ENCODE assay signal across 8 cellular contexts in the genomic region with DNA sequence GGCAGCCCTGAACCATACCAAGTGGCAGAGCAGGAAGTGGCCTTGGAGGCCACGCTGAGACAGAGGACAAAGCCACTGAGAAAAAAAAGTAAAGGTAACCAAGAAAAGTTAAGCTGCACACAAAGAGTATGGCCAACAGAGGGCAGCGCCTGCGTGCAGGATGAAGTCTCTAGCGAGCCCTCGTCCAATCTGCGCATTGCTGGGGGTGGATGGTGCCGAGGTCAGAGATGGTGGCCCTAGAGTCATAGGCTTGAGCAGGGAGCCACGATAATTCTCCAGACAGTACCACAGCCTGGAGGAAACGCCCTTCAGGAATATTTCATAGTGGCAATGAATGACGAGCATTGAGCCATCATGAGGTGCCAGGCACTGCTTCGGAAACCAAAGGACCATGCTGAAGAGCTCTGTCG. TPM values are rescaled to one million over a fixed set of nuclear protein-coding genes. Genes with fewer than 3 reads are reported as not detected.
DNase-seq lines count a peak whose midpoint lies in the region; ATAC-seq, FAIRE-seq and TF ChIP-seq lines count a peak whose summit lies in the region.

No MANE protein-coding gene starts in this region.

- no peak overlapping the region for H3K9ac ChIP-seq in HepG2 (ENCODE audit: insufficient read depth, low read depth, low read length)

- ATAC-seq in GM21619 (IDR thresholded peaks at IDR 0.05; ENCODE audit: unreplicated experiment) (peak; percentile 87), T-helper 17 cell (peak; percentile 82), HepG2 (peak; percentile 39), HG03354 (IDR thresholded peaks at IDR 0.05; ENCODE audit: poor library complexity, severe bottlenecking, unreplicated experiment) (no peak)

- H3K4me3 ChIP-seq in HepG2 (replicated peaks in 1 of 3; ENCODE audit: insufficient read depth in 1 of 3, low read depth in 2 of 3, low read length in 3 of 3), result no peak overlapping the region

- H3K79me2 ChIP-seq in HepG2 (ENCODE audit: insufficient read depth, low read length), result no peaks in the 10 kb centered on the region

- H3K36me3 Mint-ChIP-seq in T-helper 17 cell (ENCODE audit: low read depth) (peaks cover 2% of the 10 kb centered on the region), chondrocyte (ENCODE audit: low read depth) (no peaks in the 10 kb centered on the region)
- H3K36me3 Mint-ChIP-seq in stimulated activated naive CD8-positive, alpha-beta T cell treated with anti-CD3 and anti-CD28 coated beads, Interleukin-15, Interleukin-2, amounts not matched to agents 100 ng/mL and 50 ng/mL, for 24 hours (ENCODE audit: low read depth), result no peaks in the 10 kb centered on the region

- H3K27ac Mint-ChIP-seq in T-helper 17 cell (no peak overlapping the region), chondrocyte (ENCODE audit: unreplicated experiment) (no peak overlapping the region)
- H3K27ac Mint-ChIP-seq in stimulated activated naive CD8-positive, alpha-beta T cell treated with anti-CD3 and anti-CD28 coated beads, Interleukin-15, Interleukin-2, amounts not matched to agents 100 ng/mL and 50 ng/mL, for 24 hours, result peak overlapping the region; percentile 37

- H4K20me1 ChIP-seq in HepG2 (ENCODE audit: insufficient read depth, low read length), result no peaks in the 10 kb centered on the region

- DNase-seq in DMS114 treated with DMSO at 0.1 percent for 48 hours (lab: John Stamatoyannopoulos, UW; ENCODE audit: unreplicated experiment), result peak; percentile 16
- peak; percentile 12 for DNase-seq in NCI-H1048 (lab: John Stamatoyannopoulos, UW)
- DNase-seq in T-helper 17 cell, result peak in 1 of 3 donors; percentile 34
- no peak for DNase-seq in chondrocyte (ENCODE audit: low spot score)
- DNase-seq in HepG2 (ENCODE audit: low spot score), result peak; percentile 41

- peaks cover 47% of the 10 kb centered on the region for H3K4me1 ChIP-seq in HepG2 (ENCODE audit: insufficient read depth, low read length)

- peaks cover 5% of the 10 kb centered on the region for H3K4me1 Mint-ChIP-seq in T-helper 17 cell
- H3K4me1 Mint-ChIP-seq in chondrocyte (ENCODE audit: low read depth), result peaks cover 35% of the 10 kb centered on the region
- peaks cover 4% of the 10 kb centered on the region for H3K4me1 Mint-ChIP-seq in stimulated activated naive CD8-positive, alpha-beta T cell treated with anti-CD3 and anti-CD28 coated beads, Interleukin-15, Interleukin-2, amounts not matched to agents 100 ng/mL and 50 ng/mL, for 24 hours (ENCODE audit: low read depth)

- H3K9me3 ChIP-seq in T-helper 17 cell (ENCODE audit: control insufficient read depth, low read length, poor library complexity, severe bottlenecking), result no peaks in the 10 kb centered on the region
- H3K9me3 ChIP-seq in HepG2 (ENCODE audit: low read length), result no peaks in the 10 kb centered on the region

- TF ChIP-seq POLR2A in HepG2 (IDR thresholded peaks at IDR 0.05; ENCODE audit: insufficient read depth in 1 of 2, low read depth in 2 of 2, low read length in 2 of 2), result no peak

- 69% methylated on average over 10 of the region's 12 CpGs for WGBS in HepG2 (ENCODE audit: low lambda C conversion rate)

- no peak overlapping the region for H3K27ac ChIP-seq in HepG2 (ENCODE audit: extremely low read length, insufficient read depth, low read length)

- no peaks in the 10 kb centered on the region for H3K27me3 Mint-ChIP-seq in T-helper 17 cell
- H3K27me3 Mint-ChIP-seq in chondrocyte (ENCODE audit: low read depth), result no peaks in the 10 kb centered on the region
- H3K27me3 Mint-ChIP-seq in stimulated activated naive CD8-positive, alpha-beta T cell treated with anti-CD3 and anti-CD28 coated beads, Interleukin-15, Interleukin-2, amounts not matched to agents 100 ng/mL and 50 ng/mL, for 24 hours, result no peaks in the 10 kb centered on the region

- TF ChIP-seq EP300 in HepG2 (IDR thresholded peaks at IDR 0.05; ENCODE audit: low read depth in 2 of 2, low read length in 2 of 2) (no peak), HepG2 (CRISPR knock-in tag; IDR thresholded peaks at IDR 0.05; ENCODE audit: borderline replicate concordance) (no peak)

- no TSS peak for BruUV-seq in HepG2 (replicated peaks; lab: Mats Ljungman, UMichigan)

- peaks cover 3 to 13% of the 10 kb centered on the region in 2 experiments; a peak in 3 of 5 replicates for H3K36me3 ChIP-seq in HepG2 (replicated peaks in 1 of 2; ENCODE audit: control insufficient read depth in 1 of 2, insufficient read depth in 2 of 2, low read length in 2 of 2)

- H2AFZ ChIP-seq in HepG2 (ENCODE audit: low read length), result no peak overlapping the region

- H3K4me3 Mint-ChIP-seq in T-helper 17 cell (no peak overlapping the region), chondrocyte (ENCODE audit: unreplicated experiment) (no peak overlapping the region)
- H3K4me3 Mint-ChIP-seq in stimulated activated naive CD8-positive, alpha-beta T cell treated with anti-CD3 and anti-CD28 coated beads, Interleukin-15, Interleukin-2, amounts not matched to agents 100 ng/mL and 50 ng/mL, for 24 hours, result no peak overlapping the region

- CTCF ChIA-PET in HepG2 (lab: Yijun Ruan, JAX; ENCODE audit: low intra/inter-chr PET ratio, low total read pairs), result interaction anchor here (0.8 kb wide), 1 partner anchor 393 kb away, joined by 4 read pairs; no protein-coding TSS in a partner anchor

- peak; percentile 70 for TF ChIP-seq RAD21 in HepG2 (CRISPR knock-in tag; IDR thresholded peaks at IDR 0.05)

- no peak overlapping the region for H3K4me2 ChIP-seq in HepG2 (ENCODE audit: low read depth, low read length)

- FAIRE-seq in HepG2 (lab: Jason Lieb, UNC), result peak; percentile 23

- in situ Hi-C loops in HepG2 (cut with HindIII; ENCODE audit: extremely low pct_ligation_motif_present, low pct_unique_long_range_greater_than_20kb), result no loop called here

- POLR2A ChIA-PET in HepG2 (lab: Yijun Ruan, JAX), result interaction anchor here (1.0 kb wide), 1 partner anchor 9 kb away, joined by 4 read pairs; no protein-coding TSS in a partner anchor

- TF ChIP-seq CTCF in chondrocyte (IDR thresholded peaks at IDR 0.05) (peak; percentile 90), HepG2 (CRISPR knock-in tag; IDR thresholded peaks at IDR 0.05) (peak; percentile 85)

- no peaks in the 10 kb centered on the region for H3K9me3 Mint-ChIP-seq in chondrocyte (ENCODE audit: low read depth)
- no peaks in the 10 kb centered on the region for H3K9me3 Mint-ChIP-seq in stimulated activated naive CD8-positive, alpha-beta T cell treated with anti-CD3 and anti-CD28 coated beads, Interleukin-15, Interleukin-2, amounts not matched to agents 100 ng/mL and 50 ng/mL, for 24 hours

- no peaks in the 10 kb centered on the region; a peak in 1 of 5 replicates for H3K27me3 ChIP-seq in HepG2 (ENCODE audit: control insufficient read depth in 1 of 2, insufficient read depth in 2 of 2, low read length in 2 of 2)

- intact Hi-C loops in HepG2 (cut with micrococcal nuclease; ENCODE audit: unreplicated experiment), result no loop called here

RNA-seq across cellular contexts. Expression of a gene that starts 9.7 kb away (rescaled TPM):
- 10 to 100 TPM; 29.4 to 38.5 TPM for total RNA-seq in T-helper 17 cell
- 23.1 to 28.5 TPM (median 24.8 TPM) in 3 replicates for total RNA-seq in chondrocyte
- total RNA-seq in HepG2 (2016; rRNA removed; fragmentation: Illumina TruSeq; extraction: Trizol), result 142 and 203 TPM in 2 replicates
- total RNA-seq in HepG2 (2016; cell fraction: cytosol; rRNA removed; fragmentation: Illumina TruSeq; extraction: Trizol; ENCODE audit: low read depth), result 120 and 162 TPM in 2 replicates
- 117 and 216 TPM in 2 replicates for total RNA-seq in HepG2 (2016; cell fraction: insoluble cytoplasmic fraction; rRNA removed; fragmentation: Illumina TruSeq; extraction: Trizol)
- 244 and 302 TPM in 2 replicates for total RNA-seq in HepG2 (2016; cell fraction: membrane; rRNA removed; fragmentation: Illumina TruSeq; extraction: Trizol)
- 121 and 139 TPM in 2 replicates for total RNA-seq in HepG2 (2016; cell fraction: nucleus; rRNA removed; fragmentation: Illumina TruSeq; extraction: Trizol)
- 32.9 and 36.8 TPM in 2 replicates for polyA plus RNA-seq in HepG2 (2011; rRNA removed)
- polyA plus RNA-seq in HepG2 (2011; cell fraction: cytosol; rRNA removed), result 39.7 and 73.9 TPM in 2 replicates
- 47.4 and 51.5 TPM in 2 replicates for polyA plus RNA-seq in HepG2 (2011; cell fraction: nucleus; rRNA removed)
- 44.9 and 47.0 TPM in 2 replicates for polyA plus RNA-seq in HepG2 (2012)
- 173 and 241 TPM in 2 replicates for polyA plus RNA-seq in HepG2 (2016; cell fraction: cytosol; fragmentation: Illumina TruSeq; extraction: Trizol; ENCODE audit: low read depth)
- polyA plus RNA-seq in HepG2 (2016; cell fraction: insoluble cytoplasmic fraction; fragmentation: Illumina TruSeq; extraction: Trizol; ENCODE audit: low read depth), result 167 and 202 TPM in 2 replicates
- polyA plus RNA-seq in HepG2 (2016; cell fraction: membrane; fragmentation: Illumina TruSeq; extraction: Trizol; ENCODE audit: low read depth), result 293 and 346 TPM in 2 replicates
- polyA plus RNA-seq in HepG2 (2016; cell fraction: nucleus; fragmentation: Illumina TruSeq; extraction: Trizol; ENCODE audit: insufficient read depth, low read depth), result 253 and 256 TPM in 2 replicates
- polyA minus RNA-seq in HepG2 (2011; rRNA and poly(A)+ RNA removed; ENCODE audit: low replicate concordance), result 0.58 and 74.0 TPM in 2 replicates
- 30.3 and 36.1 TPM in 2 replicates for polyA minus RNA-seq in HepG2 (2011; cell fraction: cytosol; rRNA and poly(A)+ RNA removed)
- 14.4 and 15.7 TPM in 2 replicates for polyA minus RNA-seq in HepG2 (2011; cell fraction: nucleus; rRNA and poly(A)+ RNA removed)

RNA-seq across cellular contexts. Expression of a gene that starts 45.3 kb away (rescaled TPM):
- total RNA-seq in T-helper 17 cell (10 to 100 TPM; 27.5 to 31.0 TPM), chondrocyte (15.9 to 17.6 TPM (median 16.3 TPM) in 3 replicates), HepG2 (2016; rRNA removed; fragmentation: Illumina TruSeq; extraction: Trizol) (0.89 and 1.0 TPM in 2 replicates)
- total RNA-seq in HepG2 (2016; cell fraction: cytosol; rRNA removed; fragmentation: Illumina TruSeq; extraction: Trizol; ENCODE audit: low read depth), result 0.10 and 0.35 TPM in 2 replicates
- 0.67 and 0.80 TPM in 2 replicates for total RNA-seq in HepG2 (2016; cell fraction: insoluble cytoplasmic fraction; rRNA removed; fragmentation: Illumina TruSeq; extraction: Trizol)
- total RNA-seq in HepG2 (2016; cell fraction: membrane; rRNA removed; fragmentation: Illumina TruSeq; extraction: Trizol), result 0.46 and 0.55 TPM in 2 replicates
- 2.0 TPM in 2 replicates for total RNA-seq in HepG2 (2016; cell fraction: nucleus; rRNA removed; fragmentation: Illumina TruSeq; extraction: Trizol)
- 2.0 and 2.8 TPM in 2 replicates for polyA plus RNA-seq in HepG2 (2011; rRNA removed)
- polyA plus RNA-seq in HepG2 (2011; cell fraction: cytosol; rRNA removed), result 1.0 and 1.3 TPM in 2 replicates
- 7.1 and 8.7 TPM in 2 replicates for polyA plus RNA-seq in HepG2 (2011; cell fraction: nucleus; rRNA removed)
- 0.76 and 1.6 TPM in 2 replicates for polyA plus RNA-seq in HepG2 (2012)
- 0.25 and 0.28 TPM in 2 replicates for polyA plus RNA-seq in HepG2 (2016; cell fraction: cytosol; fragmentation: Illumina TruSeq; extraction: Trizol; ENCODE audit: low read depth)
- 0.27 and 0.70 TPM in 2 replicates for polyA plus RNA-seq in HepG2 (2016; cell fraction: insoluble cytoplasmic fraction; fragmentation: Illumina TruSeq; extraction: Trizol; ENCODE audit: low read depth)
- polyA plus RNA-seq in HepG2 (2016; cell fraction: membrane; fragmentation: Illumina TruSeq; extraction: Trizol; ENCODE audit: low read depth), result 0.29 and 0.43 TPM in 2 replicates
- 1.9 and 2.0 TPM in 2 replicates for polyA plus RNA-seq in HepG2 (2016; cell fraction: nucleus; fragmentation: Illumina TruSeq; extraction: Trizol; ENCODE audit: insufficient read depth, low read depth)
- polyA minus RNA-seq in HepG2 (2011; rRNA and poly(A)+ RNA removed; ENCODE audit: low replicate concordance), result 2.0 and 5.0 TPM in 2 replicates
- 0.59 and 1.2 TPM in 2 replicates for polyA minus RNA-seq in HepG2 (2011; cell fraction: cytosol; rRNA and poly(A)+ RNA removed)
- polyA minus RNA-seq in HepG2 (2011; cell fraction: nucleus; rRNA and poly(A)+ RNA removed), result 6.6 and 10.3 TPM in 2 replicates
